In genomic region chr4:3660928-3661515, GRCh38 we compare ENCODE assay signal across 20 cellular contexts.
A peak's percentile ranks its signal among the peaks of the same experiment; 100 is the strongest.
DNase-seq lines count a peak whose midpoint lies in the region; ATAC-seq, FAIRE-seq and TF ChIP-seq lines count a peak whose summit lies in the region.
"Had no signal": no experiment of that assay in that cellular context is flagged by ENCODE, and none has a peak within 500 bp of the region (broad histone marks: within the 10 kb centered on the region; RNA-seq: fewer than 3 reads in every experiment).

No MANE protein-coding gene starts in this region.

- WGBS in IMR-90 (ENCODE audit: extremely low coverage in 2 of 2, insufficient read length in 1 of 2), 2 experiments, result 81% methylated on average over 4 of the region's 13 CpGs; no CpG with 5 or more reads in 1 of the 2 experiments
- no CpG with 5 or more reads among the region's 13 CpGs for WGBS in neuronal stem cell (ENCODE audit: extremely low coverage in 2 of 2, insufficient read length in 2 of 2, insufficient replicate concordance in 1 of 2), 2 donors
- 60% methylated on average over 2 of the region's 13 CpGs for WGBS in HepG2 (ENCODE audit: low lambda C conversion rate)

- H3K36me3 ChIP-seq in IMR-90 (ENCODE audit: control insufficient read depth, insufficient read depth, low read length), result no peaks in the 10 kb centered on the region
- no peaks in the 10 kb centered on the region for H3K36me3 ChIP-seq in neuronal stem cell (replicated peaks in 1 of 2; ENCODE audit: control insufficient read depth in 2 of 2, insufficient read depth in 2 of 2, low read length in 2 of 2)
- H3K36me3 ChIP-seq in HepG2 (replicated peaks in 1 of 2; ENCODE audit: control insufficient read depth in 1 of 2, insufficient read depth in 2 of 2, low read length in 2 of 2), result no peaks in the 10 kb centered on the region
- H3K36me3 ChIP-seq: MG63 had no signal

- intact Hi-C loops in Right ventricle myocardium inferior (cut with DNase I), result no loop called here
- intact Hi-C loops in cardiac septum (cut with DNase I), result no loop called here
- intact Hi-C loops in IMR-90 (cut with micrococcal nuclease), result no loop called here
- intact Hi-C loops in HepG2 (cut with micrococcal nuclease; ENCODE audit: unreplicated experiment), result no loop called here

- peaks cover 21% of the 10 kb centered on the region for H3K4me1 Mint-ChIP-seq in glutamatergic neuron (ENCODE audit: low read depth, unreplicated experiment)
- H3K4me1 Mint-ChIP-seq: CD4-positive, alpha-beta memory T cell had no signal

- peaks cover 8% of the 10 kb centered on the region; the same call in 1 of the 2 replicates for H3K4me1 ChIP-seq in IMR-90 (ENCODE audit: control insufficient read depth, insufficient read depth, low read length)
- H3K4me1 ChIP-seq in neuronal stem cell (ENCODE audit: control insufficient read depth in 2 of 2, insufficient read depth in 1 of 2, low read depth in 1 of 2, low read length in 2 of 2), result peaks cover 11 to 25% of the 10 kb centered on the region in 2 donors
- no peaks in the 10 kb centered on the region for H3K4me1 ChIP-seq in HepG2 (ENCODE audit: insufficient read depth, low read length)

- H3K79me2 ChIP-seq in HepG2 (ENCODE audit: insufficient read depth, low read length), result no peaks in the 10 kb centered on the region

- H2BK5ac ChIP-seq in IMR-90 (ENCODE audit: low read depth, low read length, poor library complexity, severe bottlenecking) (no peak overlapping the region), neuronal stem cell (ENCODE audit: low read length) (no peak overlapping the region)

- 0 out of 2 replicates have a peak, but pooled peaks cover 2% of the 10 kb centered on the region for H3K9me3 ChIP-seq in IMR-90 (ENCODE audit: control insufficient read depth, insufficient read depth, low read length)
- H3K9me3 ChIP-seq in neuronal stem cell (replicated peaks in 1 of 2; ENCODE audit: control insufficient read depth in 2 of 2, insufficient read depth in 1 of 2, low read depth in 1 of 2, low read length in 2 of 2), result peaks cover 0 to 2% of the 10 kb centered on the region in 2 donors
- H3K9me3 ChIP-seq in HepG2 (ENCODE audit: low read length), result no peaks in the 10 kb centered on the region
- H3K9me3 ChIP-seq: MG63 had no signal

- no peak overlapping the region for H4K91ac ChIP-seq in IMR-90 (ENCODE audit: insufficient read depth, low read depth, low read length)
- H4K91ac ChIP-seq in neuronal stem cell (ENCODE audit: low read depth, low read length, poor library complexity), result no peak overlapping the region

- peak overlapping the region; percentile 76 for H3K27ac Mint-ChIP-seq in glutamatergic neuron (ENCODE audit: unreplicated experiment)
- H3K27ac Mint-ChIP-seq: CD4-positive, alpha-beta memory T cell; T-helper 1 cell treated with Interleukin-12 subunit alpha and Interleukin-12 subunit beta and Interleukin-4 antibody, amounts not matched to agents 30 μg/mL and 1 μg/mL, for 36 hours had no signal

- no peak overlapping the region for H2AK5ac ChIP-seq in IMR-90 (ENCODE audit: low read depth, low read length)
- H2AK5ac ChIP-seq in neuronal stem cell (ENCODE audit: low read depth, low read length), result peak overlapping the region; percentile 89

- no peak overlapping the region for H2AK9ac ChIP-seq in IMR-90 (replicated peaks; ENCODE audit: low read depth, low read length, poor library complexity)

- no peak for FAIRE-seq in HepG2 (lab: Jason Lieb, UNC)
- FAIRE-seq: A204.1, G401.6 had no signal

- peak overlapping the region; percentile 30 for H2BK12ac ChIP-seq in neuronal stem cell (ENCODE audit: low read length)

- H3K14ac ChIP-seq in IMR-90 (replicated peaks; ENCODE audit: low read depth, low read length) (no peak overlapping the region), neuronal stem cell (ENCODE audit: low read length) (peak overlapping the region; percentile 94)

- no peak for TF ChIP-seq RAD21 in IMR-90 (IDR thresholded peaks at IDR 0.05; ENCODE audit: low read length)
- no peak for TF ChIP-seq RAD21 in HepG2 (CRISPR knock-in tag; IDR thresholded peaks at IDR 0.05)

- H4K8ac ChIP-seq in IMR-90 (ENCODE audit: low read depth in 2 of 2, low read length in 2 of 2) (no peak overlapping the region), neuronal stem cell (ENCODE audit: low read depth, low read length) (peak overlapping the region; percentile 70)

- H4K20me1 ChIP-seq in IMR-90 (ENCODE audit: insufficient read depth, low read length) (no peaks in the 10 kb centered on the region), HepG2 (ENCODE audit: insufficient read depth, low read length) (no peaks in the 10 kb centered on the region)

- BruUV-seq in IMR-90 (replicated peaks; lab: Mats Ljungman, UMichigan), result no TSS peak
- BruUV-seq in HepG2 (replicated peaks; lab: Mats Ljungman, UMichigan), result no TSS peak

- H2BK120ac ChIP-seq in IMR-90 (ENCODE audit: low read depth, low read length) (no peak overlapping the region), neuronal stem cell (ENCODE audit: low read depth, low read length) (no peak overlapping the region)

- CTCF ChIA-PET in IMR-90 (lab: Yijun Ruan, JAX) (interaction anchor here (0.6 kb wide), 1 partner anchor 282 kb away, joined by 3 read pairs; no protein-coding TSS in a partner anchor), HepG2 (lab: Yijun Ruan, JAX; ENCODE audit: low intra/inter-chr PET ratio, low total read pairs) (no interaction called here)

- in situ Hi-C loops in IMR-90 (cut with MboI; ENCODE audit: low sequenced_read_pairs) (no loop called here), HepG2 (cut with HindIII; ENCODE audit: extremely low pct_ligation_motif_present, low pct_unique_long_range_greater_than_20kb) (no loop called here)

- H4K5ac ChIP-seq in IMR-90 (ENCODE audit: low read depth, low read length), result no peak overlapping the region

- no peaks in the 10 kb centered on the region for H3K79me1 ChIP-seq in IMR-90 (ENCODE audit: low read depth in 1 of 2, low read length in 2 of 2)
- H3K79me1 ChIP-seq in neuronal stem cell (ENCODE audit: low read depth, low read length), result no peaks in the 10 kb centered on the region

- H3K4me2 ChIP-seq in IMR-90 (ENCODE audit: low read depth, low read length) (no peak overlapping the region), neuronal stem cell (ENCODE audit: insufficient read depth, low read length, poor library complexity, severe bottlenecking) (no peak overlapping the region), HepG2 (ENCODE audit: low read depth, low read length) (no peak overlapping the region)

- ATAC-seq in Right ventricle myocardium inferior (no peak), IMR-90 (ENCODE audit: low read depth) (no peak), HepG2 (no peak), GM19455 (IDR thresholded peaks at IDR 0.05; ENCODE audit: unreplicated experiment) (no peak)
- ATAC-seq: Panc1 had no signal

- H3K23ac ChIP-seq in IMR-90 (ENCODE audit: low read depth, low read length), result no peak overlapping the region
- H3K23ac ChIP-seq in neuronal stem cell (ENCODE audit: low read depth, low read length, poor library complexity), result peak overlapping the region; percentile 78

- H3K27me3 ChIP-seq in IMR-90 (ENCODE audit: control insufficient read depth, insufficient read depth, low read length) (peaks cover 59% of the 10 kb centered on the region), neuronal stem cell (ENCODE audit: control insufficient read depth in 3 of 3, insufficient read depth in 3 of 3, low read depth in 1 of 3, low read length in 3 of 3) (peaks cover 0 to 55% (median 2%) of the 10 kb centered on the region in 3 experiments), HepG2 (ENCODE audit: control insufficient read depth in 1 of 2, insufficient read depth in 2 of 2, low read length in 2 of 2) (peaks cover 9 to 75% of the 10 kb centered on the region in 2 experiments)
- H3K27me3 ChIP-seq: MG63 had no signal

- peak overlapping the region; percentile 14 for H2AFZ ChIP-seq in IMR-90 (replicated peaks; ENCODE audit: low read length, poor library complexity)
- H2AFZ ChIP-seq in neuronal stem cell (ENCODE audit: low read length), result no peak overlapping the region
- H2AFZ ChIP-seq in HepG2 (ENCODE audit: low read length), result no peak overlapping the region

- no peak overlapping the region for H3K4me3 Mint-ChIP-seq in glutamatergic neuron (ENCODE audit: unreplicated experiment)
- H3K4me3 Mint-ChIP-seq: T-helper 1 cell treated with Interleukin-12 subunit alpha and Interleukin-12 subunit beta and Interleukin-4 antibody, amounts not matched to agents 30 μg/mL and 1 μg/mL, for 36 hours had no signal

- H3K36me3 Mint-ChIP-seq in glutamatergic neuron (ENCODE audit: unreplicated experiment), result no peaks in the 10 kb centered on the region
- H3K36me3 Mint-ChIP-seq: CD4-positive, alpha-beta memory T cell had no signal

- H2BK15ac ChIP-seq in IMR-90 (ENCODE audit: low read depth, low read length) (no peak overlapping the region), neuronal stem cell (ENCODE audit: low read length) (peak overlapping the region; percentile 31)

- H3K4ac ChIP-seq in IMR-90 (ENCODE audit: low read depth, low read length) (no peak overlapping the region), neuronal stem cell (ENCODE audit: low read length) (no peak overlapping the region)

- H3K27me3 Mint-ChIP-seq in glutamatergic neuron (ENCODE audit: unreplicated experiment), result peaks cover 9% of the 10 kb centered on the region

- TF ChIP-seq POLR2A in IMR-90 (IDR thresholded peaks at IDR 0.05; ENCODE audit: low read depth, low read length) (no peak), HepG2 (IDR thresholded peaks at IDR 0.05; ENCODE audit: insufficient read depth in 1 of 2, low read depth in 2 of 2, low read length in 2 of 2) (no peak)

- dilution Hi-C loops in IMR-90 (cut with HindIII; ENCODE audit: low sequenced_read_pairs, unreplicated experiment), result no loop called here

- H3K9ac ChIP-seq in IMR-90 (ENCODE audit: low read depth, low read length), result no peak overlapping the region
- peak overlapping the region; percentile 91 for H3K9ac ChIP-seq in neuronal stem cell (ENCODE audit: low read depth, low read length, poor library complexity)
- no peak overlapping the region for H3K9ac ChIP-seq in HepG2 (ENCODE audit: insufficient read depth, low read depth, low read length)

- POLR2A ChIA-PET in IMR-90 (lab: Charles Lee; ENCODE audit: unreplicated experiment), result no interaction called here
- POLR2A ChIA-PET in HepG2 (lab: Yijun Ruan, JAX), result no interaction called here

- no peak overlapping the region for H3K56ac ChIP-seq in IMR-90 (ENCODE audit: extremely low read depth, insufficient read depth, low read length)

- TF ChIP-seq CTCF in IMR-90 (conservative IDR thresholded peaks at IDR 0.05; ENCODE audit: low read depth, low read length) (no peak), glutamatergic neuron (IDR thresholded peaks at IDR 0.05; ENCODE audit: partially characterized antibody, unreplicated experiment) (no peak), HepG2 (CRISPR knock-in tag; IDR thresholded peaks at IDR 0.05) (no peak)

- H3K9me3 Mint-ChIP-seq in glutamatergic neuron (ENCODE audit: unreplicated experiment), result peaks cover 5% of the 10 kb centered on the region
- H3K9me3 Mint-ChIP-seq: T-helper 1 cell treated with Interleukin-12 subunit alpha and Interleukin-12 subunit beta and Interleukin-4 antibody, amounts not matched to agents 30 μg/mL and 1 μg/mL, for 36 hours had no signal

- H3K27ac ChIP-seq in IMR-90 (ENCODE audit: insufficient read depth, low read length) (no peak overlapping the region), neuronal stem cell (replicated peaks; ENCODE audit: low read length) (no peak overlapping the region), HepG2 (ENCODE audit: extremely low read length, insufficient read depth, low read length) (no peak overlapping the region)
- H3K27ac ChIP-seq: RWPE1 had no signal

- H2BK20ac ChIP-seq in IMR-90 (ENCODE audit: low read depth, low read length), result no peak overlapping the region

- H3K4me3 ChIP-seq in IMR-90 (ENCODE audit: insufficient read depth, low read depth, low read length) (no peak overlapping the region), neuronal stem cell (ENCODE audit: low read length in 2 of 2) (peak overlapping the region in 1 of 2 donors; percentile 42), HepG2 (replicated peaks in 1 of 3; ENCODE audit: insufficient read depth in 1 of 3, low read depth in 2 of 3, low read length in 3 of 3) (no peak overlapping the region)
- H3K4me3 ChIP-seq: MG63 had no signal

- H3K18ac ChIP-seq in IMR-90 (ENCODE audit: low read depth, low read length) (no peak overlapping the region), neuronal stem cell (ENCODE audit: low read length) (peak overlapping the region; percentile 89)

- TF ChIP-seq EP300 in HepG2 (IDR thresholded peaks at IDR 0.05; ENCODE audit: low read depth in 2 of 2, low read length in 2 of 2), result no peak
- TF ChIP-seq EP300 in HepG2 (CRISPR knock-in tag; IDR thresholded peaks at IDR 0.05; ENCODE audit: borderline replicate concordance), result no peak

- 0 out of 2 replicates have a peak, but pooled peaks cover 2% of the 10 kb centered on the region for H3K9me1 ChIP-seq in IMR-90 (ENCODE audit: insufficient read depth, low read length)

- peak; percentile 37 for DNase-seq in Right ventricle myocardium inferior (ENCODE audit: missing footprints)
- DNase-seq in cardiac septum (ENCODE audit: low spot score), result no peak
- DNase-seq in IMR-90, result no peak
- no peak for DNase-seq in glutamatergic neuron
- no peak for DNase-seq in neuronal stem cell (ENCODE audit: low spot score)
- DNase-seq in mesenteric fat pad (ENCODE audit: low spot score), result no peak
- no peak for DNase-seq in HepG2 (ENCODE audit: low spot score)
- DNase-seq: CD4-positive, alpha-beta memory T cell; DMS53; GOT3; KG1; NCI-H1417 treated with DMSO at 0.1 percent for 48 hours; SW 1271 had no signal
